In genomic region chr14:73591690-73592448, GRCh38 we compare ENCODE assay signal across 1 cellular context.
TF ChIP-seq lines count a peak whose summit lies in the region.

A gene with protein sequence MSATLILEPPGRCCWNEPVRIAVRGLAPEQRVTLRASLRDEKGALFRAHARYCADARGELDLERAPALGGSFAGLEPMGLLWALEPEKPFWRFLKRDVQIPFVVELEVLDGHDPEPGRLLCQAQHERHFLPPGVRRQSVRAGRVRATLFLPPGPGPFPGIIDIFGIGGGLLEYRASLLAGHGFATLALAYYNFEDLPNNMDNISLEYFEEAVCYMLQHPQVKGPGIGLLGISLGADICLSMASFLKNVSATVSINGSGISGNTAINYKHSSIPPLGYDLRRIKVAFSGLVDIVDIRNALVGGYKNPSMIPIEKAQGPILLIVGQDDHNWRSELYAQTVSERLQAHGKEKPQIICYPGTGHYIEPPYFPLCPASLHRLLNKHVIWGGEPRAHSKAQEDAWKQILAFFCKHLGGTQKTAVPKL (plus strand): TSS chr14:73591873. CDS start chr14:73591960, 87 bp downstream.

TF ChIP-seq in H1, 55 proteins besides CTCF, POLR2A, EP300 and RAD21 (continued from another document):
- TF ChIP-seq, protein P1, sequence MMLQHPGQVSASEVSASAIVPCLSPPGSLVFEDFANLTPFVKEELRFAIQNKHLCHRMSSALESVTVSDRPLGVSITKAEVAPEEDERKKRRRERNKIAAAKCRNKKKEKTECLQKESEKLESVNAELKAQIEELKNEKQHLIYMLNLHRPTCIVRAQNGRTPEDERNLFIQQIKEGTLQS (IDR thresholded peaks at IDR 0.05; ENCODE audit: insufficient read depth, low read depth, low read length): no peak
- 0 out of 2 replicates have a peak, but pooled peaks have one; percentile 11 for TF ChIP-seq TAF1 (IDR thresholded peaks at IDR 0.05; ENCODE audit: low read depth, low read length)
